In the genomic region with DNA sequence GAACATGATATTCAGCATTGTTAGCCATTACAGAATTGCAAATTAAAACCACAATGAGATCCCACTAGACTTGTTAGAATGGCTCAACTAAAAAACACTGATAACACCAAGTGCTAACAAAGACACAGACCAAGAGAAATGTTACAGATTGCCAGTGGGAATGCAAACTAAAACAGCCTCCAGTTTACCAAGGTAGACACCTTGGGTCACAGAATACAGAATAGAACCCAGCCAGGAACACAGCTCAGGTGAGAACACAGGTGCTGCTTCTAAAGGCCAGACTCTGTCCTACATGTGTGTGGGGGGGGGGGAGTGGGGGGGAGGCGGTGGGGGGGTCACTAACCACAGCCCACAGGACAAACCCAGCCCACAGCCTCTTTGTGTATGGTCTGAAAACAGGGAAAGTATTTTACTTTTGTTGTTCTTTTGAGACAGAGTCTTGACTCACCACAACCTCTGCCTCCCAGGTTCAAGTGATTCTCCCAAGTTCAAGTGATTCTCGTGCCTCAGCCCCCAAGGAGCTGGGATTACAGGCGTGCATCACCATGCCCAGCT, we compare ENCODE assay signal across 7 cellular contexts. TPM values are rescaled to one million over a fixed set of nuclear protein-coding genes. Genes with fewer than 3 reads are reported as not detected.
A peak's percentile ranks its signal among the peaks of the same experiment; 100 is the strongest.
DNase-seq lines count a peak whose midpoint lies in the region; TF ChIP-seq lines count a peak whose summit lies in the region.
"Not testable (repeated sequence)": the region's sequence is repeated elsewhere in the genome, so short reads cannot be mapped to it uniquely, and the experiment has no call there.

No MANE protein-coding gene starts in this region.

- H3K4me3 ChIP-seq in SJCRH30; endodermal cell (ENCODE audit: low read length); right atrium auricular region: not testable (repeated sequence)

- DNase-seq in HFFc6; endodermal cell; right atrium auricular region (ENCODE audit: low spot score); nephron progenitor cell; progenitor cell of endocrine pancreas (ENCODE audit: low spot score, unreplicated experiment): not testable (repeated sequence)
- DNase-seq in SJCRH30 (peak in 1 of 2 experiments; percentile 14), astrocyte of the hippocampus (ENCODE audit: low read depth, low spot score) (peak; percentile 29)

- H3K9me3 ChIP-seq in SJCRH30 (replicated peaks); right atrium auricular region: not testable (repeated sequence)
- H3K9me3 ChIP-seq in endodermal cell (ENCODE audit: control insufficient read depth, low read length) = peaks cover 25% of the 10 kb centered on the region

- H3K9ac ChIP-seq in endodermal cell (ENCODE audit: extremely low read depth, low read length, poor library complexity, severe bottlenecking) = not testable (repeated sequence)

- not testable (repeated sequence) for H3K27me3 Mint-ChIP-seq in HFFc6 (ENCODE audit: insufficient read depth); endodermal cell (ENCODE audit: insufficient read depth); nephron progenitor cell (ENCODE audit: low read depth, poor library complexity); progenitor cell of endocrine pancreas

- H3K9me3 Mint-ChIP-seq in HFFc6; progenitor cell of endocrine pancreas (ENCODE audit: low read depth): not testable (repeated sequence)
- peaks cover 22% of the 10 kb centered on the region for H3K9me3 Mint-ChIP-seq in endodermal cell
- peaks cover 27% of the 10 kb centered on the region for H3K9me3 Mint-ChIP-seq in nephron progenitor cell

- H3K36me3 ChIP-seq in SJCRH30 (peaks cover 12% of the 10 kb centered on the region), endodermal cell (ENCODE audit: control insufficient read depth, insufficient read depth, low read length) (peaks cover 30% of the 10 kb centered on the region)
- not testable (repeated sequence) for H3K36me3 ChIP-seq in right atrium auricular region

- H3K4me1 ChIP-seq in SJCRH30; endodermal cell (ENCODE audit: control insufficient read depth, insufficient read depth, low read length); right atrium auricular region: not testable (repeated sequence)

- H3K27ac ChIP-seq in SJCRH30 = peak overlapping the region; percentile 54
- not testable (repeated sequence) for H3K27ac ChIP-seq in endodermal cell (ENCODE audit: low read depth, low read length)
- peak overlapping the region; percentile 48 to 74 for H3K27ac ChIP-seq in right atrium auricular region

- TF ChIP-seq CTCF in HFFc6 (IDR thresholded peaks at IDR 0.05); endodermal cell (conservative IDR thresholded peaks at IDR 0.05); right atrium auricular region (IDR thresholded peaks at IDR 0.05); nephron progenitor cell (IDR thresholded peaks at IDR 0.05); progenitor cell of endocrine pancreas (IDR thresholded peaks at IDR 0.05; ENCODE audit: unreplicated experiment): not testable (repeated sequence)

- H3K27ac Mint-ChIP-seq in HFFc6 (peak overlapping the region; percentile 73), endodermal cell (peak overlapping the region; percentile 99), nephron progenitor cell (peak overlapping the region; percentile 98), progenitor cell of endocrine pancreas (peak overlapping the region; percentile 80)

- H3K4me1 Mint-ChIP-seq in HFFc6 (ENCODE audit: low read depth) = not testable (repeated sequence)
- H3K4me1 Mint-ChIP-seq in endodermal cell (peaks cover 16% of the 10 kb centered on the region), nephron progenitor cell (peaks cover 19% of the 10 kb centered on the region), progenitor cell of endocrine pancreas (ENCODE audit: low read depth) (peaks cover 19% of the 10 kb centered on the region)

- peaks cover 23% of the 10 kb centered on the region for H3K36me3 Mint-ChIP-seq in HFFc6 (ENCODE audit: low read depth)
- peaks cover 49% of the 10 kb centered on the region for H3K36me3 Mint-ChIP-seq in endodermal cell (ENCODE audit: low read depth)
- H3K36me3 Mint-ChIP-seq in nephron progenitor cell (ENCODE audit: low read depth) = peaks cover 74% of the 10 kb centered on the region
- peaks cover 22% of the 10 kb centered on the region for H3K36me3 Mint-ChIP-seq in progenitor cell of endocrine pancreas (ENCODE audit: insufficient read depth)

- H3K4me3 Mint-ChIP-seq in HFFc6 = peak overlapping the region; percentile 60; the same call in 1 of the 2 replicates
- H3K4me3 Mint-ChIP-seq in endodermal cell = peak overlapping the region; percentile 28
- H3K4me3 Mint-ChIP-seq in nephron progenitor cell = peak overlapping the region; percentile 51
- H3K4me3 Mint-ChIP-seq in progenitor cell of endocrine pancreas (ENCODE audit: low read depth) = not testable (repeated sequence)

- WGBS in endodermal cell (ENCODE audit: insufficient coverage in 1 of 2, insufficient read length in 1 of 2), 2 experiments = 93% methylated on average over 2 of the region's 3 CpGs; no CpG with 5 or more reads in 1 of the 2 experiments

- not testable (repeated sequence) for H3K27me3 ChIP-seq in SJCRH30; endodermal cell (ENCODE audit: control insufficient read depth, insufficient read depth, low read length, poor library complexity, severe bottlenecking); right atrium auricular region

RNA-seq across cellular contexts. Expression of gene HERC2, which starts 26.9 kb away (rescaled TPM):
- 10 to 100 TPM; 33.6 to 47.3 (median 37.0) TPM for total RNA-seq in HFFc6 (2021; fragmentation: NEBNext Ultra II Directional; extraction: Animal tissue kit (Norgen Biotek cat#: 25700))
- 41.2 and 44.5 TPM in 2 replicates for total RNA-seq in SJCRH30 (2014; rRNA removed; shearing (Covaris generic))
- total RNA-seq in endodermal cell = 100 to 1,000 TPM; 105 to 112 TPM
- 28.8 TPM for polyA plus RNA-seq in endodermal cell (2013, experiment 1 of 2)
- 28.2 TPM for polyA plus RNA-seq in endodermal cell (2013, experiment 2 of 2)
- total RNA-seq in right atrium auricular region = 10 to 100 TPM; 50.8 to 62.4 TPM
- total RNA-seq in progenitor cell of endocrine pancreas = 86.2 and 94.6 TPM in 2 replicates
